Comparison of ENCODE assay signal across 8 cellular contexts in genomic region chr9:6759114-6759977, GRCh38. TPM values are rescaled to one million over a fixed set of nuclear protein-coding genes. Genes with fewer than 3 reads are reported as not detected.
A peak's percentile ranks its signal among the peaks of the same experiment; 100 is the strongest.
DNase-seq lines count a peak whose midpoint lies in the region; TF ChIP-seq lines count a peak whose summit lies in the region.

No MANE protein-coding gene starts in this region.

- no peaks in the 10 kb centered on the region for H3K27me3 ChIP-seq in rectal smooth muscle tissue (ENCODE audit: control insufficient read depth, insufficient read depth, low read length)

- H3K4me1 Mint-ChIP-seq in activated T-cell treated with anti-CD3 and anti-CD28 coated beads, Interleukin-2, amount 50 U/mL, for 24 hours (ENCODE audit: low read depth): peaks cover 52% of the 10 kb centered on the region

- H3K36me3 ChIP-seq in HEK293 (ENCODE audit: control insufficient read depth in 2 of 2, insufficient read depth in 1 of 2, low read length in 2 of 2): no peaks in the 10 kb centered on the region
- no peaks in the 10 kb centered on the region for H3K36me3 ChIP-seq in rectal smooth muscle tissue (ENCODE audit: control insufficient read depth, insufficient read depth, low read length)

- H3K36me3 Mint-ChIP-seq in activated T-cell treated with anti-CD3 and anti-CD28 coated beads, Interleukin-2, amount 50 U/mL, for 24 hours (ENCODE audit: low read depth): peaks cover 20% of the 10 kb centered on the region

- POLR2A ChIA-PET in HEK293 (lab: Yijun Ruan, JAX): interaction anchor here (0.7 to 1.3 kb wide), 2 partner anchors 345 to 1249 kb away, joined by 5 to 6 read pairs; no protein-coding TSS in a partner anchor

- peak overlapping the region; percentile 95 for H3K4me3 Mint-ChIP-seq in activated T-cell treated with anti-CD3 and anti-CD28 coated beads, Interleukin-2, amount 50 U/mL, for 24 hours

- H3K27me3 Mint-ChIP-seq in activated T-cell treated with anti-CD3 and anti-CD28 coated beads, Interleukin-2, amount 50 U/mL, for 24 hours: no peaks in the 10 kb centered on the region

- no peak for TF ChIP-seq CTCF in HEK293 (tag by site-specific recombination; IDR thresholded peaks at IDR 0.05)
- no peak for TF ChIP-seq CTCF in fibroblast of the aortic adventitia (IDR thresholded peaks at IDR 0.05; ENCODE audit: insufficient read depth, low read length)

- H3K4me1 ChIP-seq in HEK293 (ENCODE audit: control insufficient read depth, insufficient read depth, low read length) (no peaks in the 10 kb centered on the region), rectal smooth muscle tissue (ENCODE audit: control insufficient read depth, insufficient read depth, low read length) (no peaks in the 10 kb centered on the region)

- H3K9me3 Mint-ChIP-seq in activated T-cell treated with anti-CD3 and anti-CD28 coated beads, Interleukin-2, amount 50 U/mL, for 24 hours: peaks cover 3% of the 10 kb centered on the region

- peak; percentile 32 for DNase-seq in NCI-H2227 (lab: John Stamatoyannopoulos, UW; ENCODE audit: unreplicated experiment)
- DNase-seq in NCI-H2227 treated with DMSO at 0.1 percent for 48 hours (lab: John Stamatoyannopoulos, UW): no peak
- DNase-seq in NCI-H446 treated with DMSO at 0.1 percent for 48 hours (lab: John Stamatoyannopoulos, UW): peak; percentile 22
- peak; percentile 48 for DNase-seq in activated T-cell treated with anti-CD3 and anti-CD28 coated beads, Interleukin-2, amount 50 U/mL, for 24 hours
- peak; percentile 88 for DNase-seq in fibroblast of the aortic adventitia (ENCODE audit: low read depth)
- DNase-seq in NCI-H524 treated with DMSO at 0.1 percent for 48 hours (lab: John Stamatoyannopoulos, UW): no peak

- H3K4me3 ChIP-seq in HEK293 (ENCODE audit: low read depth, low read length) (peak overlapping the region; percentile 91), fibroblast of the aortic adventitia (ENCODE audit: low read depth, low read length) (peak overlapping the region; percentile 92), rectal smooth muscle tissue (ENCODE audit: low read length) (peak overlapping the region; percentile 79)

- H3K27ac Mint-ChIP-seq in activated T-cell treated with anti-CD3 and anti-CD28 coated beads, Interleukin-2, amount 50 U/mL, for 24 hours: peak overlapping the region; percentile 100

- CTCF ChIA-PET in HEK293 (lab: Yijun Ruan, JAX): interaction anchor here (0.6 to 1.1 kb wide), 4 partner anchors 20 to 409 kb away, joined by 3 to 4 read pairs (median 3); no protein-coding TSS in a partner anchor

- H3K27ac ChIP-seq in HEK293 (ENCODE audit: extremely low read depth, low read depth, low read length) (no peak overlapping the region; the same call in 1 of the 2 replicates), rectal smooth muscle tissue (ENCODE audit: low read depth, low read length) (peak overlapping the region; percentile 96)

- H3K9ac ChIP-seq in rectal smooth muscle tissue (ENCODE audit: low read length): no peak overlapping the region

- H3K9me3 ChIP-seq in HEK293 (ENCODE audit: control insufficient read depth, insufficient read depth, low read depth, low read length): no peaks in the 10 kb centered on the region

TF ChIP-seq in HEK293, 187 proteins besides CTCF, POLR2A, EP300 and RAD21:
- TF ChIP-seq ZNF335 (tag by site-specific recombination; conservative IDR thresholded peaks at IDR 0.05) (peak; percentile 24; the same call in 1 of the 2 replicates), PRDM1 (tag by site-specific recombination; IDR thresholded peaks at IDR 0.05) (peak; percentile 47; the same call in 1 of the 2 replicates), ZNF426 (tag by site-specific recombination; IDR thresholded peaks at IDR 0.05) (peak; percentile 16; the same call in 1 of the 2 replicates), ZNF362 (tag by site-specific recombination; IDR thresholded peaks at IDR 0.05) (peak; percentile 85), IKZF3 (tag by site-specific recombination; IDR thresholded peaks at IDR 0.05) (no peak)

RNA-seq across cellular contexts. Expression of gene KDM4C, which starts 1.6 kb away (rescaled TPM):
- total RNA-seq in fibroblast of the aortic adventitia (ENCODE audit: low replicate concordance): 18.3 and 25.1 TPM in 2 replicates

Comparison
In these comparisons a context has a peak if more than half of its experiments do, and no peak if none do; other contexts are left out.
1. DNase-seq: peak in NCI-H2227 (single experiment), NCI-H446 treated with DMSO at 0.1 percent for 48 hours (single experiment), activated T-cell treated with anti-CD3 and anti-CD28 coated beads, Interleukin-2, amount 50 U/mL, for 24 hours (single experiment) and fibroblast of the aortic adventitia (single experiment); none in NCI-H2227 treated with DMSO at 0.1 percent for 48 hours (single experiment) and NCI-H524 treated with DMSO at 0.1 percent for 48 hours (single experiment).
2. Peak in every context shown above with its lines, with median percentiles within 50 percentile points of each other: H3K4me3 ChIP-seq.